Comparison of ENCODE assay signal across 2 cellular contexts in the genomic region with DNA sequence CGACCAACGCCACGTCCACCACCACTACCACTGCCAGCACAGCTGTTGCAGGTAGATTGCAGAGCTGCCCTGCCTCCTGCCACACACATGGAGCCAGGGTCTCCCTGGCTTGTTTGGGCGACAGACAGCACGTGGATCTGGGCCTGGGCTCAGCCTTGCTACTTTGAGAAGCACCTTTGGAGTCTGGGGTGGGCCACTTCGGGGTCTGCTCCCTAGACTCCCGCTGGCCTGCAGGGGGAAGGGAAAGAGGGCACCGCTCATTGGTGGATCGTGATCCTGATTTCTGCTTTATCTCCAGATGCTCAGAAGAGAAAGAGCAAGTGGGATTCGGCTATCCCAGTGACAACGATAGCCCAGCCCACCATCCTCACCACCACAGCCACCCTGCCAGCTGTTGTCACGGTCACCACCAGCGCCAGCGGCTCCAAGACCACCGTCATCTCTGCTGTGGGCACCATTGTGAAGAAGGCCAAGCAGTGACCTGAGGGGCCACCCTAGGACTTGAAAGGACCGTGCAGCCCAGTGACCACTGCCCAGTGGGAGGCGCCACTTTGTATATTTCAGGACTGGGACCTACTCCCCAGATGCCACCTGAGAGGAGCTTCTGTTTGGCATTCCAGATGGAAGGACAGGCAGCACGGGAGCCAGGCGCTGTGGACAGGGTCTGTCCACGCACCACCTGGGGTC.
TF ChIP-seq lines count a peak whose summit lies in the region.

No MANE protein-coding gene starts in this region.

TF ChIP-seq in IMR-90, 13 proteins besides CTCF, POLR2A, EP300 and RAD21:
- TF ChIP-seq SMC3 (IDR thresholded peaks at IDR 0.05; ENCODE audit: low read depth, low read length): no peak
- TF ChIP-seq, protein P1, sequence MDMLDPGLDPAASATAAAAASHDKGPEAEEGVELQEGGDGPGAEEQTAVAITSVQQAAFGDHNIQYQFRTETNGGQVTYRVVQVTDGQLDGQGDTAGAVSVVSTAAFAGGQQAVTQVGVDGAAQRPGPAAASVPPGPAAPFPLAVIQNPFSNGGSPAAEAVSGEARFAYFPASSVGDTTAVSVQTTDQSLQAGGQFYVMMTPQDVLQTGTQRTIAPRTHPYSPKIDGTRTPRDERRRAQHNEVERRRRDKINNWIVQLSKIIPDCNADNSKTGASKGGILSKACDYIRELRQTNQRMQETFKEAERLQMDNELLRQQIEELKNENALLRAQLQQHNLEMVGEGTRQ (IDR thresholded peaks at IDR 0.05; ENCODE audit: low read depth, low read length): no peak
- no peak for TF ChIP-seq CEBPB (IDR thresholded peaks at IDR 0.05; ENCODE audit: low read depth, low read length)
- TF ChIP-seq, protein P2, sequence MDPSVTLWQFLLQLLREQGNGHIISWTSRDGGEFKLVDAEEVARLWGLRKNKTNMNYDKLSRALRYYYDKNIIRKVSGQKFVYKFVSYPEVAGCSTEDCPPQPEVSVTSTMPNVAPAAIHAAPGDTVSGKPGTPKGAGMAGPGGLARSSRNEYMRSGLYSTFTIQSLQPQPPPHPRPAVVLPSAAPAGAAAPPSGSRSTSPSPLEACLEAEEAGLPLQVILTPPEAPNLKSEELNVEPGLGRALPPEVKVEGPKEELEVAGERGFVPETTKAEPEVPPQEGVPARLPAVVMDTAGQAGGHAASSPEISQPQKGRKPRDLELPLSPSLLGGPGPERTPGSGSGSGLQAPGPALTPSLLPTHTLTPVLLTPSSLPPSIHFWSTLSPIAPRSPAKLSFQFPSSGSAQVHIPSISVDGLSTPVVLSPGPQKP (IDR thresholded peaks at IDR 0.05; ENCODE audit: borderline replicate concordance, low read depth, low read length): no peak
- TF ChIP-seq NFE2L2 (IDR thresholded peaks at IDR 0.05; ENCODE audit: low read depth, low read length): no peak
- no peak for TF ChIP-seq BHLHE40 (IDR thresholded peaks at IDR 0.05; ENCODE audit: low read depth, low read length)
- no peak for TF ChIP-seq RCOR1 (IDR thresholded peaks at IDR 0.05; ENCODE audit: insufficient replicate concordance, low read length)
- no peak for TF ChIP-seq MAZ (IDR thresholded peaks at IDR 0.05; ENCODE audit: borderline replicate concordance, low read depth, low read length)
- no peak for TF ChIP-seq MAFK (IDR thresholded peaks at IDR 0.05; ENCODE audit: low read depth, low read length)
- no peak for TF ChIP-seq FOS (IDR thresholded peaks at IDR 0.05; ENCODE audit: low read depth, low read length)
- no peak for TF ChIP-seq RFX5 (IDR thresholded peaks at IDR 0.05; ENCODE audit: low read depth, low read length)

TF ChIP-seq in SK-N-SH treated with all-trans-retinoic acid at 6 μM for 48 hours, 23 proteins besides CTCF, POLR2A, EP300 and RAD21:
- TF ChIP-seq ZFP30 (CRISPR knock-in tag; IDR thresholded peaks at IDR 0.05): no peak
